In genomic region chr5:9302228-9302627, GRCh38 we compare ENCODE assay signal across 12 cellular contexts.
"Had no signal": no experiment of that assay in that cellular context is flagged by ENCODE, and none has a peak within 500 bp of the region (broad histone marks: within the 10 kb centered on the region; RNA-seq: fewer than 3 reads in every experiment).

No MANE protein-coding gene starts in this region.

- H2AFZ ChIP-seq: hepatocyte had no signal

- H3K4me2 ChIP-seq: hepatocyte had no signal

- H3K27me3 ChIP-seq: hepatocyte, ovary, suprapubic skin had no signal

- H3K4me3 ChIP-seq: hepatocyte, ovary, suprapubic skin had no signal

- H3K9me3 ChIP-seq: ovary, suprapubic skin had no signal

- H3K27ac ChIP-seq: hepatocyte, ovary, suprapubic skin had no signal

- ATAC-seq: activated CD8-positive, alpha-beta memory T cell treated with anti-CD3 and anti-CD28 coated beads, Interleukin-2, amount 10 ng/mL, durations not matched to agents 7 days and 5 days; left ventricle myocardium superior; stimulated activated naive CD8-positive, alpha-beta T cell treated with anti-CD3 and anti-CD28 coated beads, Interleukin-15, Interleukin-2, amounts not matched to agents 100 U/mL and 50 U/mL, for 24 hours had no signal

- H3K36me3 ChIP-seq: ovary, suprapubic skin had no signal

- DNase-seq: activated CD4-positive, alpha-beta T cell treated with anti-CD3 and anti-CD28 coated beads for 1 hour; activated CD4-positive, alpha-beta T cell treated with anti-CD3 and anti-CD28 coated beads, Interleukin-2, amount 50 U/mL, for 48 hours; activated CD8-positive, alpha-beta memory T cell treated with anti-CD3 and anti-CD28 coated beads, Interleukin-2, amount 10 ng/mL, durations not matched to agents 7 days and 5 days; activated effector memory CD4-positive, alpha-beta T cell treated with Interleukin-2 at 50 U/mL for 16 hours; activated T-cell treated with anti-CD3 and anti-CD28 coated beads, Interleukin-2, amount 50 U/mL, for 24 hours; left ventricle myocardium superior; ovary; stimulated activated CD4-positive, alpha-beta T cell treated with anti-CD3 and anti-CD28 coated beads, Interleukin-4, amount 100 ng/mL, for 1 hour; stimulated activated CD8-positive, alpha-beta memory T cell treated with anti-CD3 and anti-CD28 coated beads, Interleukin-4, amount 100 ng/mL, for 48 hours; stimulated activated naive CD8-positive, alpha-beta T cell treated with anti-CD3 and anti-CD28 coated beads, Interleukin-15, Interleukin-2, amounts not matched to agents 100 U/mL and 50 U/mL, for 24 hours had no signal
